9 cellular contexts compared by ENCODE assay signal in genomic region chr1:18945401-18945849, GRCh38. TPM values are rescaled to one million over a fixed set of nuclear protein-coding genes. Genes with fewer than 3 reads are reported as not detected.
DNase-seq lines count a peak whose midpoint lies in the region; ATAC-seq and TF ChIP-seq lines count a peak whose summit lies in the region.
"Had no signal": no experiment of that assay in that cellular context is flagged by ENCODE, and none has a peak within 500 bp of the region (broad histone marks: within the 10 kb centered on the region; RNA-seq: fewer than 3 reads in every experiment).

No MANE protein-coding gene starts in this region.

- H3K4me3 Mint-ChIP-seq in central memory CD8-positive, alpha-beta T cell = peak overlapping the region; percentile 46

- no peak for TF ChIP-seq POLR2A in testis (IDR thresholded peaks at IDR 0.05)

- H3K9me3 Mint-ChIP-seq in central memory CD8-positive, alpha-beta T cell = no peaks in the 10 kb centered on the region

- peak overlapping the region; percentile 58 for H3K27ac ChIP-seq in mesodermal cell (ENCODE audit: low read depth, low read length, severe bottlenecking)
- H3K27ac ChIP-seq in testis = no peak overlapping the region

- no peaks in the 10 kb centered on the region for H3K27me3 ChIP-seq in testis

- 54 to 65% methylated on average over 9 to 10 of the region's 14 CpGs for WGBS in mesodermal cell (ENCODE audit: insufficient coverage in 2 of 2), 2 experiments
- WGBS in testis, 2 donors = 60 to 61% methylated on average over 13 to 14 of the region's 14 CpGs

- H3K4me1 ChIP-seq in mesodermal cell (ENCODE audit: control insufficient read depth, insufficient read depth, low read length, poor library complexity, severe bottlenecking) (peaks cover 72% of the 10 kb centered on the region), testis (peaks cover 12% of the 10 kb centered on the region)

- ATAC-seq in central memory CD8-positive, alpha-beta T cell (replicated peaks; ENCODE audit: extremely low read depth, poor library complexity, severe bottlenecking) = no peak
- ATAC-seq in GM19467 (IDR thresholded peaks at IDR 0.05; ENCODE audit: unreplicated experiment) (no peak), left lobe of liver (no peak)

- H3K4me3 ChIP-seq in AG10803 (ENCODE audit: low read length) = no peak overlapping the region
- no peak overlapping the region for H3K4me3 ChIP-seq in mesodermal cell (ENCODE audit: extremely low read depth, insufficient read depth, low read length, poor library complexity, severe bottlenecking)
- H3K4me3 ChIP-seq in testis = no peak overlapping the region

- peaks cover 41% of the 10 kb centered on the region for H3K36me3 Mint-ChIP-seq in central memory CD8-positive, alpha-beta T cell (ENCODE audit: insufficient read depth)

- H3K36me3 ChIP-seq in mesodermal cell (ENCODE audit: control insufficient read depth, insufficient read depth, low read length) (peaks cover 11% of the 10 kb centered on the region), testis (ENCODE audit: low read depth, missing control alignments) (no peaks in the 10 kb centered on the region)

- H3K27me3 Mint-ChIP-seq in central memory CD8-positive, alpha-beta T cell = no peaks in the 10 kb centered on the region

- H3K9me3 ChIP-seq in mesodermal cell (ENCODE audit: control insufficient read depth, low read length) (no peaks in the 10 kb centered on the region), testis (no peaks in the 10 kb centered on the region)

- intact Hi-C loops in testis (cut with DNase I; ENCODE audit: low total_unique reads) = no loop called here

- peak overlapping the region; percentile 67 for H3K27ac Mint-ChIP-seq in central memory CD8-positive, alpha-beta T cell (ENCODE audit: low read depth)

- peak; percentile 57 for DNase-seq in AG10803 (ENCODE audit: low read depth)
- peak; percentile 38 for DNase-seq in NCI-H1105 treated with DMSO at 0.1 percent for 48 hours (lab: John Stamatoyannopoulos, UW)
- DNase-seq in central memory CD8-positive, alpha-beta T cell (ENCODE audit: low spot score in 2 of 2) = no peak
- DNase-seq in HT-29 (ENCODE audit: low spot score) = no peak
- no peak for DNase-seq in testis
- DNase-seq in left lobe of liver (ENCODE audit: low spot score) = no peak
- DNase-seq: effector CD4-positive, alpha-beta T cell had no signal

- TF ChIP-seq CTCF in AG10803 (conservative IDR thresholded peaks at IDR 0.05; ENCODE audit: low read length) (no peak), testis (IDR thresholded peaks at IDR 0.05) (no peak)

- peaks cover 85% of the 10 kb centered on the region for H3K4me1 Mint-ChIP-seq in central memory CD8-positive, alpha-beta T cell

RNA-seq across cellular contexts. Expression of gene IFFO2, which starts 11.1 kb away (rescaled TPM):
- 17.6 TPM for polyA plus RNA-seq in mesodermal cell (2013, experiment 1 of 2)
- 11.7 TPM for polyA plus RNA-seq in mesodermal cell (2013, experiment 2 of 2)
- total RNA-seq in HT-29 (2014; rRNA removed; shearing (Covaris generic)) = 93.6 and 101 TPM in 2 replicates
- total RNA-seq in testis (1 to 10 TPM; 5.6 to 8.5 TPM), left lobe of liver (4.1 TPM)
- 5.0 TPM for polyA plus RNA-seq in testis (ENCODE audit: insufficient read depth, low read depth, low replicate concordance)

RNA-seq across cellular contexts. Expression of gene ALDH4A1, which starts 43.1 kb away (rescaled TPM):
- 13.2 TPM for polyA plus RNA-seq in mesodermal cell (2013, experiment 1 of 2)
- polyA plus RNA-seq in mesodermal cell (2013, experiment 2 of 2) = 12.6 TPM
- total RNA-seq in HT-29 (2014; rRNA removed; shearing (Covaris generic)) = 60.7 and 68.0 TPM in 2 replicates
- total RNA-seq in testis = 10 to 100 TPM in 1 of 2 donors, 1 to 10 TPM in 1; 9.6 to 10.6 TPM
- 8.2 TPM for polyA plus RNA-seq in testis (ENCODE audit: insufficient read depth, low read depth, low replicate concordance)
- 359 TPM for total RNA-seq in left lobe of liver

Comparison
In these comparisons a context has a peak if more than half of its experiments do, and no peak if none do; other contexts are left out.
1. DNase-seq: peak in AG10803 (single experiment) and NCI-H1105 treated with DMSO at 0.1 percent for 48 hours (single experiment); none in central memory CD8-positive, alpha-beta T cell (0 of 2), HT-29 (single experiment), testis (single experiment) and left lobe of liver (single experiment).